ENCODE assay signal across 1 cellular context in the genomic region with DNA sequence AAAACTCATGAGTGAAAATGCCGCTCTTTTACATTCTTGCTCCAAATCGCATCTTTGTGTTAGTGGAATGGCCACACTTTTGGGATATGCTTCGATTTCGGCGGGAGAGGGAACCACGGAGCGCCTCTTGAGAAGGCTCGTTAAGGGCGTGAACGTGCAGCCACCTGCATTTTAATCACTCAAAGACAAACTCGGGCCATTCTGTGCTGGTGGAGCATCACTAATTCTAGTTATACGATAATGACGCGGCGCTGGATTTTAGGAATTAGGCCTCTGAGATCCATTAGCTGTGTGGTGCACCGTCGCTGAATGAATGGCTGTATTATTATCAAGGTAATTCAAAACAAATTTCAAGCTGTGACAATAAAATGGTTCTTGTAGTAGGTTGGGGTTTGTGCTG.
TF ChIP-seq lines count a peak whose summit lies in the region.

No MANE protein-coding gene starts in this region.

TF ChIP-seq in IMR-90, 13 proteins besides CTCF, POLR2A, EP300 and RAD21 (continued from another document):
- TF ChIP-seq, protein P1, sequence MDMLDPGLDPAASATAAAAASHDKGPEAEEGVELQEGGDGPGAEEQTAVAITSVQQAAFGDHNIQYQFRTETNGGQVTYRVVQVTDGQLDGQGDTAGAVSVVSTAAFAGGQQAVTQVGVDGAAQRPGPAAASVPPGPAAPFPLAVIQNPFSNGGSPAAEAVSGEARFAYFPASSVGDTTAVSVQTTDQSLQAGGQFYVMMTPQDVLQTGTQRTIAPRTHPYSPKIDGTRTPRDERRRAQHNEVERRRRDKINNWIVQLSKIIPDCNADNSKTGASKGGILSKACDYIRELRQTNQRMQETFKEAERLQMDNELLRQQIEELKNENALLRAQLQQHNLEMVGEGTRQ (IDR thresholded peaks at IDR 0.05; ENCODE audit: low read depth, low read length): no peak
TF ChIP-seq in IMR-90: peak in this region for 0.
